ENCODE assay signal across 1 cellular context in the genomic region with DNA sequence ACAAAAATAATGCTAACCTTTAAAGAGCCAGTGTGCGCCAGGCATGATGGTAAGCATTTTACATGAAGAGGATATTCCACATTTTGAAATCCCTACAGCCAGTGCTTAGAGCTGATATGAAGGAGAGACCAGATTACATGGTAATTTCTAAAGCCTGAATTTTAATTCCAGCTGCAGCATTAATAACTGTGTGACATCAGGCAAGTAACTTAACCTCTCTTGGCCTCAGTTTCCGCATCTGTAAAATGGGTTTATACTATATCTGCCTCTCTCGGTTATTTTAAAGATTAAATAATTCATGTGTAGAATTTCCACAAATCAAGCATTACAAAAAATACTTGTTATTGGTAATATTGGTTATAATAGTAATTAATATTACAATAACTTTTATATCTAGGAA.
TF ChIP-seq lines count a peak whose summit lies in the region.

No MANE protein-coding gene starts in this region.

TF ChIP-seq in HepG2, 621 proteins besides CTCF, POLR2A, EP300 and RAD21 (continued from another document):
- TF ChIP-seq, protein P1, sequence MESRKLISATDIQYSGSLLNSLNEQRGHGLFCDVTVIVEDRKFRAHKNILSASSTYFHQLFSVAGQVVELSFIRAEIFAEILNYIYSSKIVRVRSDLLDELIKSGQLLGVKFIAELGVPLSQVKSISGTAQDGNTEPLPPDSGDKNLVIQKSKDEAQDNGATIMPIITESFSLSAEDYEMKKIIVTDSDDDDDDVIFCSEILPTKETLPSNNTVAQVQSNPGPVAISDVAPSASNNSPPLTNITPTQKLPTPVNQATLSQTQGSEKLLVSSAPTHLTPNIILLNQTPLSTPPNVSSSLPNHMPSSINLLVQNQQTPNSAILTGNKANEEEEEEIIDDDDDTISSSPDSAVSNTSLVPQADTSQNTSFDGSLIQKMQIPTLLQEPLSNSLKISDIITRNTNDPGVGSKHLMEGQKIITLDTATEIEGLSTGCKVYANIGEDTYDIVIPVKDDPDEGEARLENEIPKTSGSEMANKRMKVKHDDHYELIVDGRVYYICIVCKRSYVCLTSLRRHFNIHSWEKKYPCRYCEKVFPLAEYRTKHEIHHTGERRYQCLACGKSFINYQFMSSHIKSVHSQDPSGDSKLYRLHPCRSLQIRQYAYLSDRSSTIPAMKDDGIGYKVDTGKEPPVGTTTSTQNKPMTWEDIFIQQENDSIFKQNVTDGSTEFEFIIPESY (CRISPR knock-in tag; IDR thresholded peaks at IDR 0.05) = no peak
- TF ChIP-seq SRF (IDR thresholded peaks at IDR 0.05; ENCODE audit: low read depth, low read length) = no peak
- no peak for TF ChIP-seq ZBTB7A (CRISPR knock-in tag; IDR thresholded peaks at IDR 0.05)
- no peak for TF ChIP-seq PCBP2 (optimal IDR thresholded peaks at IDR 0.05; ENCODE audit: low read depth, low read length, poor library complexity, severe bottlenecking)
- TF ChIP-seq ZNF382 (CRISPR knock-in tag; IDR thresholded peaks at IDR 0.05; ENCODE audit: borderline replicate concordance) = no peak
- TF ChIP-seq, protein P2, sequence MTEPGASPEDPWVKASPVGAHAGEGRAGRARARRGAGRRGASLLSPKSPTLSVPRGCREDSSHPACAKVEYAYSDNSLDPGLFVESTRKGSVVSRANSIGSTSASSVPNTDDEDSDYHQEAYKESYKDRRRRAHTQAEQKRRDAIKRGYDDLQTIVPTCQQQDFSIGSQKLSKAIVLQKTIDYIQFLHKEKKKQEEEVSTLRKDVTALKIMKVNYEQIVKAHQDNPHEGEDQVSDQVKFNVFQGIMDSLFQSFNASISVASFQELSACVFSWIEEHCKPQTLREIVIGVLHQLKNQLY (CRISPR knock-in tag; IDR thresholded peaks at IDR 0.05) = no peak
